31 cellular contexts compared by ENCODE assay signal in the genomic region with DNA sequence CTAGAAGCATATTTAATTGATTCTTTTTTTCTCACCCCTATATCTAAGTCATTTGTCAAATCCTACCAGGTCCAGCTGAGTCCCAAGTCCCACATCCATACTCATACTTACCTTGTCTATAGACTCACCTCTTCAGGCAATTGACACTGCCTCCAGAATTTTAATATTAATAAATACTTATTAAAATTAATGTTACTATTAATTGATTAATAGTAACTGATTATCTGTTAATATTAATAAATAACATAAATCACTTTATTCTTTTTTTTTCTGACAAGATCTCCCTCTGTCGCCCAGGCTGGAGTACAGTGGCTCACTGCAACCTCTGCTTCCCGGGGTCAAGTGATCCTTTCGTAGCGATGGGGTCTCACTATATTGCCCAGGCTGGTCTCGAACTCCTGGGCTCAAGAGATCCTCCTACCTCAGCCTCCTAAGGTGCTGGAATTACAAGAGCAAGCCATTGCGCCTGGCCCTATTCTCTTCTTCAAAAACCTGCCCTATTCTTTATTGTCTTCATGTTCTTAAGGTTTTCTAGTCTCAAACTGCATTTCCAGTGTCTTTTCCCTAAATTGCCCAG.
"Had no signal": no experiment of that assay in that cellular context is flagged by ENCODE, and none has a peak within 500 bp of the region (broad histone marks: within the 10 kb centered on the region; RNA-seq: fewer than 3 reads in every experiment).

No MANE protein-coding gene starts in this region.

- ATAC-seq: naive thymus-derived CD4-positive, alpha-beta T cell; natural killer cell; psoas muscle; right cardiac atrium; sciatic nerve; stimulated activated memory B cell treated with anti-CD40 and anti-IgM and Interleukin-4, amounts not matched to agents 10 μg/mL and 1 μg/mL and 100 μg/mL, for 72 hours; stimulated activated naive CD8-positive, alpha-beta T cell treated with anti-CD3 and anti-CD28 coated beads, Interleukin-15, amount 100 ng/mL, for 72 hours; stimulated activated naive CD8-positive, alpha-beta T cell treated with anti-CD3 and anti-CD28 coated beads, Interleukin-15, Interleukin-2, amounts not matched to agents 100 U/mL and 50 U/mL, for 24 hours had no signal

- H3K4me2 ChIP-seq: neural progenitor cell, smooth muscle cell had no signal

- H3K4me1 Mint-ChIP-seq: nephron, neural progenitor cell had no signal

- H3K79me2 ChIP-seq: parathyroid adenoma had no signal

- H3K27me3 ChIP-seq: neural progenitor cell, ovary, spleen, thyroid gland, tibial nerve, upper lobe of left lung, vagina had no signal

- H3K4me3 ChIP-seq: neural progenitor cell, ovary, psoas muscle, skin epidermis, smooth muscle cell, spleen, thoracic aorta, thyroid gland, tibial nerve, upper lobe of left lung, vagina had no signal

- H3K36me3 Mint-ChIP-seq: natural killer cell, neural progenitor cell had no signal

- H3K9ac ChIP-seq: neural progenitor cell, parathyroid adenoma had no signal

- H2AFZ ChIP-seq: neural progenitor cell, parathyroid adenoma had no signal

- H3K27ac ChIP-seq: neural progenitor cell, ovary, parathyroid adenoma, psoas muscle, skin epidermis, spleen, thoracic aorta, thyroid gland, tibial nerve, upper lobe of left lung, vagina had no signal

- DNase-seq: naive thymus-derived CD4-positive, alpha-beta T cell; natural killer cell; occipital lobe; ovary; posterior cingulate gyrus; psoas muscle; right cardiac atrium; spleen; stimulated activated CD4-positive, alpha-beta T cell treated with anti-CD3 and anti-CD28 coated beads, Interleukin-12 subunit alpha, Interleukin-12 subunit beta, amount 100 ng/mL, for 4 hours; stimulated activated CD4-positive, alpha-beta T cell treated with anti-CD3 and anti-CD28 coated beads, Interleukin-1b, Interleukin-23, amount 100 ng/mL, for 48 hours; stimulated activated CD4-positive, alpha-beta T cell treated with anti-CD3 and anti-CD28 coated beads, Interleukin-4, amount 100 ng/mL, for 1 hour; stimulated activated CD4-positive, alpha-beta T cell treated with anti-CD3 and anti-CD28 coated beads, Interleukin-4, amount 100 ng/mL, for 4 hours; stimulated activated CD8-positive, alpha-beta memory T cell treated with anti-CD3 and anti-CD28 coated beads, Interleukin-4, amount 100 ng/mL, for 48 hours; stimulated activated naive CD4-positive, alpha-beta T cell; stimulated activated naive CD8-positive, alpha-beta T cell treated with anti-CD3 and anti-CD28 coated beads, Interleukin-15, amount 100 ng/mL, for 72 hours; stimulated activated naive CD8-positive, alpha-beta T cell treated with anti-CD3 and anti-CD28 coated beads, Interleukin-15, Interleukin-2, amounts not matched to agents 100 U/mL and 50 U/mL, for 24 hours; thyroid gland; trophoblast cell; upper lobe of left lung had no signal

- H3K27me3 Mint-ChIP-seq: naive thymus-derived CD4-positive, alpha-beta T cell; progenitor cell of endocrine pancreas; stimulated activated memory B cell treated with anti-CD40 and anti-IgM and Interleukin-4, amounts not matched to agents 10 μg/mL and 1 μg/mL and 100 μg/mL, for 72 hours; stimulated activated naive CD8-positive, alpha-beta T cell treated with anti-CD3 and anti-CD28 coated beads, Interleukin-15, amount 100 ng/mL, for 72 hours had no signal

- H3K27ac Mint-ChIP-seq: nephron; neural progenitor cell; progenitor cell of endocrine pancreas; stimulated activated memory B cell treated with anti-CD40 and anti-IgM and Interleukin-4, amounts not matched to agents 10 μg/mL and 1 μg/mL and 100 μg/mL, for 72 hours; stimulated activated naive CD8-positive, alpha-beta T cell treated with anti-CD3 and anti-CD28 coated beads, Interleukin-15, amount 100 ng/mL, for 72 hours had no signal

- H3K4me1 ChIP-seq: neural progenitor cell, parathyroid adenoma, psoas muscle, tibial nerve, upper lobe of left lung, vagina had no signal

- FAIRE-seq: urothelium cell line had no signal

- H3K9me3 ChIP-seq: ovary, psoas muscle, spleen, thoracic aorta, thyroid gland, tibial nerve, upper lobe of left lung, vagina had no signal

- H3K9me3 Mint-ChIP-seq: naive thymus-derived CD4-positive, alpha-beta T cell; natural killer cell; nephron; neural progenitor cell; stimulated activated memory B cell treated with anti-CD40 and anti-IgM and Interleukin-4, amounts not matched to agents 10 μg/mL and 1 μg/mL and 100 μg/mL, for 72 hours; stimulated activated naive CD8-positive, alpha-beta T cell treated with anti-CD3 and anti-CD28 coated beads, Interleukin-15, amount 100 ng/mL, for 72 hours had no signal

- H3K36me3 ChIP-seq: neural progenitor cell, ovary, thoracic aorta, thyroid gland had no signal

- H3K4me3 Mint-ChIP-seq: naive thymus-derived CD4-positive, alpha-beta T cell; natural killer cell; nephron; neural progenitor cell; stimulated activated memory B cell treated with anti-CD40 and anti-IgM and Interleukin-4, amounts not matched to agents 10 μg/mL and 1 μg/mL and 100 μg/mL, for 72 hours; stimulated activated naive CD8-positive, alpha-beta T cell treated with anti-CD3 and anti-CD28 coated beads, Interleukin-15, amount 100 ng/mL, for 72 hours had no signal
